Comparison of ENCODE assay signal across 18 cellular contexts in the genomic region with DNA sequence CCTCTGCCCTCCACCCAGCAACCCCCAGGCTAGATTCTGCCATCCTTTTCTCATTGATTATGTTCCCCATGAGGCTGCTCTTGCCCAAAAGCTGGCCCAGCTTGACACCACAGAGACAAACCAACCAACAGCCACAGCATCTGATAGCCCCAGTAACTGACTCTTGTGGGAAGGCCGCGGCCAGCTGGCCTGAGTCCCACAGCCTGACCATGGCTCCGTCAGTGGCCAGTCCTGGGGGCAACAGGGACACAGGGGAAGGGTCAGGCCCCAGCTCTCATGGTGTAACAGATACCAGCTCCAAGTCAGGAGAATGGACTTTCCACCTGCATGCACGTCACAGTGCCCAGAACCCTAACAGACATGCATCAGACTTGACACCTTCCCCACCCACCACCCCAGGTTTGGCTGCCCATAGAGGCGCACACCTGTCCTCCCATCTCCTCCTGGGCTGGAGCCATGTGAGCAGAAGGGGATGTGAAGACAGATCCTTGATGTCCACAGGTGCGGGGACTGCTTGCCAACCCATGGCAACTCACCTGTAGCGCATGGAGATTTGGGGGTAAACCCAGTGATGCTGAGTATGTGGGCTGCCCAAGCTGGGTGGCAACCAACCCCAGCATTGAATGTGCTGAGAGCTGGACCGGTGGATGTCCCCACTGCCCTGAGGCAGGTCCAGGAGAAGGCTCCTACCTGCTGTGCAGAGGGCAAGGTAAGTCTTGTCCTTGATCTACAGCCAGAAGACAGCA. TPM values are rescaled to one million over a fixed set of nuclear protein-coding genes. Genes with fewer than 3 reads are reported as not detected.
DNase-seq lines count a peak whose midpoint lies in the region; ATAC-seq, FAIRE-seq and TF ChIP-seq lines count a peak whose summit lies in the region.
"Had no signal": no experiment of that assay in that cellular context is flagged by ENCODE, and none has a peak within 500 bp of the region (broad histone marks: within the 10 kb centered on the region; RNA-seq: fewer than 3 reads in every experiment).

No MANE protein-coding gene starts in this region.

- peaks cover 13% of the 10 kb centered on the region for H3K4me1 Mint-ChIP-seq in neural crest cell
- H3K4me1 Mint-ChIP-seq: CD8-positive, alpha-beta memory T cell had no signal

- H3K4ac ChIP-seq in H1 (replicated peaks; ENCODE audit: insufficient read length, low read depth, low read length) = no peak overlapping the region

- no peaks in the 10 kb centered on the region for H3K36me3 Mint-ChIP-seq in neural crest cell (ENCODE audit: low read depth)
- H3K36me3 Mint-ChIP-seq: CD8-positive, alpha-beta memory T cell had no signal

- TF ChIP-seq RAD21 in HepG2 (CRISPR knock-in tag; IDR thresholded peaks at IDR 0.05) = no peak
- no peak for TF ChIP-seq RAD21 in H1 (IDR thresholded peaks at IDR 0.05 in 1 of 2, conservative IDR thresholded peaks at IDR 0.05 in 1 of 2; ENCODE audit: low read depth in 2 of 2, low read length in 2 of 2)

- CTCF ChIA-PET in HepG2 (lab: Yijun Ruan, JAX; ENCODE audit: low intra/inter-chr PET ratio, low total read pairs) (no interaction called here), H1 (lab: Charles Lee; ENCODE audit: partially characterized antibody) (interaction anchor here (0.7 to 2.5 kb wide), 7 partner anchors 10 to 116 kb away, joined by 3 to 9 read pairs (median 3); no protein-coding TSS in a partner anchor)

- H3K79me2 ChIP-seq in HepG2 (ENCODE audit: insufficient read depth, low read length) (no peaks in the 10 kb centered on the region), H1 (ENCODE audit: control insufficient read depth in 1 of 2, insufficient read depth in 2 of 2, low read length in 2 of 2) (no peaks in the 10 kb centered on the region)

- WGBS in HepG2 (ENCODE audit: low lambda C conversion rate) = 44% methylated on average over 7 of the region's 8 CpGs
- 80% methylated on average over 2 of the region's 8 CpGs for WGBS in right lobe of liver (ENCODE audit: insufficient coverage, low coverage, low lambda C conversion rate, missing lambda C conversion rate)
- 94% methylated on average over 8 of the region's 8 CpGs; no CpG with 5 or more reads in 1 of the 2 experiments for WGBS in H1 (ENCODE audit: extremely low coverage in 1 of 2, insufficient coverage in 1 of 2, insufficient read length in 1 of 2, insufficient replicate concordance in 2 of 2, low coverage in 1 of 2, low lambda C conversion rate in 2 of 2, missing lambda C conversion rate in 1 of 2), 2 experiments

- 0 out of 2 replicates have a peak overlapping the region, but pooled peaks have one; percentile 66 for H2BK20ac ChIP-seq in H1 (ENCODE audit: low read length)

- no peak overlapping the region for H4K8ac ChIP-seq in H1 (ENCODE audit: extremely low read depth, insufficient read depth, low read length)

- no peaks in the 10 kb centered on the region for H4K20me1 ChIP-seq in HepG2 (ENCODE audit: insufficient read depth, low read length)
- H4K20me1 ChIP-seq in H1 (replicated peaks in 1 of 2; ENCODE audit: control insufficient read depth in 1 of 2, insufficient read depth in 2 of 2, low read length in 2 of 2) = peaks cover 0 to 7% of the 10 kb centered on the region in 2 experiments
- H4K20me1 ChIP-seq: BLaER1 had no signal

- TF ChIP-seq POLR2A in HepG2 (IDR thresholded peaks at IDR 0.05; ENCODE audit: insufficient read depth in 1 of 2, low read depth in 2 of 2, low read length in 2 of 2) (no peak), right lobe of liver (IDR thresholded peaks at IDR 0.05) (no peak), H1 (IDR thresholded peaks at IDR 0.05; ENCODE audit: control extremely low read depth in 1 of 2, low read depth in 2 of 2, low read length in 2 of 2) (no peak), vagina (IDR thresholded peaks at IDR 0.05) (no peak)

- TF ChIP-seq CTCF in HepG2 (CRISPR knock-in tag; IDR thresholded peaks at IDR 0.05) = no peak
- no peak for TF ChIP-seq CTCF in right lobe of liver (IDR thresholded peaks at IDR 0.05)
- no peak for TF ChIP-seq CTCF in H1 (IDR thresholded peaks at IDR 0.05; ENCODE audit: control extremely low read depth in 1 of 3, insufficient read depth in 1 of 3, low read depth in 1 of 3, low read length in 3 of 3)
- no peak for TF ChIP-seq CTCF in neural crest cell (conservative IDR thresholded peaks at IDR 0.05)
- no peak for TF ChIP-seq CTCF in vagina (IDR thresholded peaks at IDR 0.05)

- 0 out of 2 replicates have a peak overlapping the region, but pooled peaks have one; percentile 52 for H2BK5ac ChIP-seq in H1 (ENCODE audit: low read depth, low read length)

- no peak overlapping the region for H3K56ac ChIP-seq in H1 (replicated peaks; ENCODE audit: insufficient read length, low read depth, low read length)

- TF ChIP-seq EP300 in HepG2 (IDR thresholded peaks at IDR 0.05; ENCODE audit: low read depth in 2 of 2, low read length in 2 of 2) (no peak), HepG2 (CRISPR knock-in tag; IDR thresholded peaks at IDR 0.05; ENCODE audit: borderline replicate concordance) (no peak), H1 (IDR thresholded peaks at IDR 0.05; ENCODE audit: borderline replicate concordance in 1 of 2, low read depth in 2 of 2, low read length in 2 of 2) (no peak)

- no peak overlapping the region for H3K23ac ChIP-seq in H1 (ENCODE audit: insufficient read length)

- H2BK12ac ChIP-seq in H1 (ENCODE audit: low read depth, low read length) = 0 out of 2 replicates have a peak overlapping the region, but pooled peaks have one; percentile 27

- ATAC-seq in HepG2 (no peak), right lobe of liver (no peak)
- ATAC-seq: GM12878, GM23338 had no signal

- no peak overlapping the region for H3K9ac ChIP-seq in HepG2 (ENCODE audit: insufficient read depth, low read depth, low read length)
- H3K9ac ChIP-seq in H1 (replicated peaks in 1 of 4; ENCODE audit: extremely low read depth in 1 of 4, low read depth in 3 of 4, low read length in 3 of 4) = no peak overlapping the region
- H3K9ac ChIP-seq: BLaER1 had no signal

- H3K4me3 Mint-ChIP-seq in neural crest cell = no peak overlapping the region
- H3K4me3 Mint-ChIP-seq: CD8-positive, alpha-beta memory T cell; GM23338; H9 had no signal

- H3K23me2 ChIP-seq in H1 (ENCODE audit: low read depth, low read length) = peaks cover 6% of the 10 kb centered on the region; the same call in 1 of the 2 replicates

- H3K36me3 ChIP-seq in HepG2 (replicated peaks in 1 of 2; ENCODE audit: control insufficient read depth in 1 of 2, insufficient read depth in 2 of 2, low read length in 2 of 2) (no peaks in the 10 kb centered on the region), right lobe of liver (no peaks in the 10 kb centered on the region), H1 (ENCODE audit: control insufficient read depth in 2 of 4, insufficient read depth in 4 of 4, low read length in 3 of 4) (no peaks in the 10 kb centered on the region), vagina (no peaks in the 10 kb centered on the region)
- H3K36me3 ChIP-seq: BLaER1 had no signal

- no peak overlapping the region for H3K14ac ChIP-seq in H1 (ENCODE audit: insufficient read length)

- H3K27ac ChIP-seq in HepG2 (ENCODE audit: extremely low read length, insufficient read depth, low read length) (no peak overlapping the region), right lobe of liver (no peak overlapping the region), H1 (ENCODE audit: low read depth, low read length) (no peak overlapping the region), vagina (peak overlapping the region; percentile 66)
- H3K27ac ChIP-seq: BLaER1 had no signal

- FAIRE-seq in HepG2 (lab: Jason Lieb, UNC) (no peak), H1 (lab: Jason Lieb, UNC) (no peak)
- FAIRE-seq: GM12878, GM18507 had no signal

- H3K27me3 ChIP-seq in HepG2 (ENCODE audit: control insufficient read depth in 1 of 2, insufficient read depth in 2 of 2, low read length in 2 of 2) = peaks cover 2 to 6% of the 10 kb centered on the region in 2 experiments; a peak in 1 of 5 replicates
- H3K27me3 ChIP-seq in right lobe of liver = no peaks in the 10 kb centered on the region
- no peaks in the 10 kb centered on the region for H3K27me3 ChIP-seq in H1 (replicated peaks in 1 of 4; ENCODE audit: control insufficient read depth in 3 of 4, extremely low read depth in 1 of 4, insufficient read depth in 3 of 4, low read length in 3 of 4)
- no peaks in the 10 kb centered on the region for H3K27me3 ChIP-seq in vagina
- H3K27me3 ChIP-seq: BLaER1 had no signal

- no TSS peak for BruUV-seq in HepG2 (replicated peaks; lab: Mats Ljungman, UMichigan)

- H3K4me3 ChIP-seq in HepG2 (replicated peaks in 1 of 3; ENCODE audit: insufficient read depth in 1 of 3, low read depth in 2 of 3, low read length in 3 of 3) (no peak overlapping the region), right lobe of liver (no peak overlapping the region), H1 (ENCODE audit: extremely low read depth in 1 of 4, insufficient read depth in 2 of 4, low read depth in 3 of 4, low read length in 4 of 4) (no peak overlapping the region), vagina (no peak overlapping the region)
- H3K4me3 ChIP-seq: BLaER1, GM12878, GM23338 had no signal

- H3K4me2 ChIP-seq in HepG2 (ENCODE audit: low read depth, low read length) (peak overlapping the region; percentile 2; the same call in 1 of the 2 replicates), H1 (ENCODE audit: insufficient read depth in 1 of 2, low read depth in 2 of 2, low read length in 2 of 2) (no peak overlapping the region)
- H3K4me2 ChIP-seq: BLaER1, GM23338 had no signal

- peak overlapping the region; percentile 59 for H4K91ac ChIP-seq in H1 (replicated peaks; ENCODE audit: insufficient read length, low read length)

- H2AFZ ChIP-seq in HepG2 (ENCODE audit: low read length) (no peak overlapping the region), H1 (ENCODE audit: low read length) (no peak overlapping the region)
- H2AFZ ChIP-seq: GM23338 had no signal

- POLR2A ChIA-PET in HepG2 (lab: Yijun Ruan, JAX) (interaction anchor here (1.6 kb wide), 1 partner anchor 11 kb away, joined by 5 read pairs; no protein-coding TSS in a partner anchor), H1 (lab: Charles Lee; ENCODE audit: partially characterized antibody) (interaction anchor here (0.9 to 1.3 kb wide), 3 partner anchors 18 to 74 kb away, joined by 3 to 4 read pairs (median 3); no protein-coding TSS in a partner anchor)

- in situ Hi-C loops in HepG2 (cut with HindIII; ENCODE audit: extremely low pct_ligation_motif_present, low pct_unique_long_range_greater_than_20kb) = no loop called here

- H3K9me3 ChIP-seq in HepG2 (ENCODE audit: low read length) (no peaks in the 10 kb centered on the region), right lobe of liver (no peaks in the 10 kb centered on the region), H1 (ENCODE audit: insufficient read depth in 2 of 2, low read depth in 1 of 2, low read length in 1 of 2) (no peaks in the 10 kb centered on the region), vagina (no peaks in the 10 kb centered on the region)
- H3K9me3 ChIP-seq: BLaER1 had no signal

- peaks cover 81% of the 10 kb centered on the region for H3K4me1 ChIP-seq in HepG2 (ENCODE audit: insufficient read depth, low read length)
- no peaks in the 10 kb centered on the region for H3K4me1 ChIP-seq in right lobe of liver
- peaks cover 0 to 3% (median 0%) of the 10 kb centered on the region in 4 experiments; a peak in 1 of 7 replicates for H3K4me1 ChIP-seq in H1 (replicated peaks in 1 of 4; ENCODE audit: control insufficient read depth in 3 of 4, insufficient read depth in 4 of 4, low read length in 3 of 4)
- peaks cover 53% of the 10 kb centered on the region for H3K4me1 ChIP-seq in vagina

- H2BK120ac ChIP-seq in H1 (replicated peaks; ENCODE audit: low read depth, low read length) = no peak overlapping the region

- H3K79me1 ChIP-seq in H1 (ENCODE audit: low read depth, low read length) = 0 out of 2 replicates have a peak, but pooled peaks cover 3% of the 10 kb centered on the region

- no peaks in the 10 kb centered on the region for H3K27me3 Mint-ChIP-seq in neural crest cell (ENCODE audit: low read depth)

- intact Hi-C loops in HepG2 (cut with micrococcal nuclease; ENCODE audit: unreplicated experiment) = no loop called here
- intact Hi-C loops in right lobe of liver (cut with DNase I) = no loop called here
- intact Hi-C loops in vagina (cut with DNase I) = no loop called here

- H2AK5ac ChIP-seq in H1 (ENCODE audit: low read depth, low read length) = peak overlapping the region; percentile 29; the same call in 1 of the 2 replicates

- DNase-seq in HepG2 (ENCODE audit: low spot score) = no peak
- no peak for DNase-seq in right lobe of liver
- DNase-seq in H1 (ENCODE audit: low read depth in 1 of 2, low spot score in 2 of 2) = no peak
- no peak for DNase-seq in neural crest cell (ENCODE audit: low read depth, low spot score)
- no peak for DNase-seq in vagina (ENCODE audit: extremely low spot score in 2 of 2)
- DNase-seq in occipital lobe (lab: John Stamatoyannopoulos, UW) = no peak
- DNase-seq in HCEC 1CT = no peak
- DNase-seq in COLO668 (lab: John Stamatoyannopoulos, UW; ENCODE audit: unreplicated experiment) = no peak
- DNase-seq: 8988T; AML-193; CD8-positive, alpha-beta memory T cell; DMS 273 treated with DMSO at 0.1 percent for 48 hours; DMS79; H9 had no signal

- H3K9me3 Mint-ChIP-seq in neural crest cell = no peaks in the 10 kb centered on the region
- H3K9me3 Mint-ChIP-seq: CD8-positive, alpha-beta memory T cell; GM23338; H9 had no signal

- peak overlapping the region; percentile 65; the same call in 1 of the 2 replicates for H2BK15ac ChIP-seq in H1 (ENCODE audit: low read length)

- no peak overlapping the region for H4K5ac ChIP-seq in H1 (ENCODE audit: insufficient read length, low read depth, low read length)

- H3K27ac Mint-ChIP-seq in neural crest cell (ENCODE audit: unreplicated experiment) = peak overlapping the region; percentile 57
- H3K27ac Mint-ChIP-seq: CD8-positive, alpha-beta memory T cell; GM23338 had no signal

- H3K18ac ChIP-seq in H1 (ENCODE audit: extremely low read depth, low read length) = no peak overlapping the region

RNA-seq across cellular contexts. Expression of a gene that starts 18.8 kb away (rescaled TPM):
- total RNA-seq in HepG2 (2016; rRNA removed; fragmentation: Illumina TruSeq; extraction: Trizol) (not detected in 2 replicates), right lobe of liver (10 to 100 TPM in 2 of 6 experiments, 1 to 10 TPM in 4; 4.8 to 13.8 (median 8.9) TPM), neural crest cell (0.43 and 0.44 TPM in 2 replicates), vagina (38.1 TPM), occipital lobe (1.7 TPM)
- total RNA-seq in HepG2 (2016; cell fraction: cytosol; rRNA removed; fragmentation: Illumina TruSeq; extraction: Trizol; ENCODE audit: low read depth) = not detected in 2 replicates
- not detected in 2 replicates for total RNA-seq in HepG2 (2016; cell fraction: insoluble cytoplasmic fraction; rRNA removed; fragmentation: Illumina TruSeq; extraction: Trizol)
- not detected in 2 replicates for total RNA-seq in HepG2 (2016; cell fraction: membrane; rRNA removed; fragmentation: Illumina TruSeq; extraction: Trizol)
- total RNA-seq in HepG2 (2016; cell fraction: nucleus; rRNA removed; fragmentation: Illumina TruSeq; extraction: Trizol) = not detected in 2 replicates
- polyA plus RNA-seq in HepG2 (2011; rRNA removed) (0.18 and 0.26 TPM in 2 replicates), H1 (2011; rRNA removed) (3.6 and 5.6 TPM in 2 replicates)
- 0.05 TPM in 2 replicates for polyA plus RNA-seq in HepG2 (2011; cell fraction: cytosol; rRNA removed)
- polyA plus RNA-seq in HepG2 (2011; cell fraction: nucleus; rRNA removed) = 1.9 and 2.1 TPM in 2 replicates
- polyA plus RNA-seq in HepG2 (2012) = 0.11 and 0.36 TPM in 2 replicates
- not detected in 2 replicates for polyA plus RNA-seq in HepG2 (2016; cell fraction: cytosol; fragmentation: Illumina TruSeq; extraction: Trizol; ENCODE audit: low read depth)
- not detected in 2 replicates for polyA plus RNA-seq in HepG2 (2016; cell fraction: insoluble cytoplasmic fraction; fragmentation: Illumina TruSeq; extraction: Trizol; ENCODE audit: low read depth)
- polyA plus RNA-seq in HepG2 (2016; cell fraction: membrane; fragmentation: Illumina TruSeq; extraction: Trizol; ENCODE audit: low read depth) = not detected in 2 replicates
- 0.13 TPM in 1 of 2 replicates, not detected in the other for polyA plus RNA-seq in HepG2 (2016; cell fraction: nucleus; fragmentation: Illumina TruSeq; extraction: Trizol; ENCODE audit: insufficient read depth, low read depth)
- polyA minus RNA-seq in HepG2 (2011; rRNA and poly(A)+ RNA removed; ENCODE audit: low replicate concordance) = 0.42 TPM in 1 of 2 replicates, not detected in the other
- not detected in 2 replicates for polyA minus RNA-seq in HepG2 (2011; cell fraction: cytosol; rRNA and poly(A)+ RNA removed)
- 0.37 and 0.52 TPM in 2 replicates for polyA minus RNA-seq in HepG2 (2011; cell fraction: nucleus; rRNA and poly(A)+ RNA removed)
- total RNA-seq in H1 (2021; fragmentation: NEBNext Ultra II Directional; extraction: Animal tissue kit (Norgen Biotek cat#: 25700)) = 4.5 and 4.7 TPM in 2 replicates
- polyA plus RNA-seq in H1 (2011; cell fraction: cytosol; rRNA removed) = 6.9 TPM
- 43.0 TPM for polyA plus RNA-seq in H1 (2011; cell fraction: nucleus; rRNA removed)
- 5.7 to 7.7 TPM (median 5.9 TPM) in 4 replicates for polyA plus RNA-seq in H1 (2012, experiment 1 of 2)
- 1.6 TPM for polyA plus RNA-seq in H1 (2012, experiment 2 of 2)
- polyA plus RNA-seq in H1 (2013, experiment 1 of 2) = 3.2 TPM
- polyA plus RNA-seq in H1 (2013, experiment 2 of 2) = 2.5 TPM
- 3.3 and 3.8 TPM in 2 replicates for polyA minus RNA-seq in H1 (2011; rRNA and poly(A)+ RNA removed)
- polyA minus RNA-seq in H1 (2011; cell fraction: cytosol; rRNA and poly(A)+ RNA removed) = 3.1 TPM
- polyA minus RNA-seq in H1 (2011; cell fraction: nucleus; rRNA and poly(A)+ RNA removed) = 9.2 TPM
- total RNA-seq: CD8-positive, alpha-beta memory T cell; GM12878 had no signal

RNA-seq across cellular contexts. Expression of a gene that starts 58.8 kb away (rescaled TPM):
- 22.2 and 26.6 TPM in 2 replicates for total RNA-seq in HepG2 (2016; rRNA removed; fragmentation: Illumina TruSeq; extraction: Trizol)
- 1.9 TPM in 2 replicates for total RNA-seq in HepG2 (2016; cell fraction: cytosol; rRNA removed; fragmentation: Illumina TruSeq; extraction: Trizol; ENCODE audit: low read depth)
- total RNA-seq in HepG2 (2016; cell fraction: insoluble cytoplasmic fraction; rRNA removed; fragmentation: Illumina TruSeq; extraction: Trizol) = 21.4 and 26.1 TPM in 2 replicates
- total RNA-seq in HepG2 (2016; cell fraction: membrane; rRNA removed; fragmentation: Illumina TruSeq; extraction: Trizol) = 10.5 and 11.8 TPM in 2 replicates
- 12.5 and 14.9 TPM in 2 replicates for total RNA-seq in HepG2 (2016; cell fraction: nucleus; rRNA removed; fragmentation: Illumina TruSeq; extraction: Trizol)
- 6.0 and 6.9 TPM in 2 replicates for polyA plus RNA-seq in HepG2 (2011; rRNA removed)
- polyA plus RNA-seq in HepG2 (2011; cell fraction: cytosol; rRNA removed) = 2.8 and 4.1 TPM in 2 replicates
- polyA plus RNA-seq in HepG2 (2011; cell fraction: nucleus; rRNA removed) = 2.6 and 3.1 TPM in 2 replicates
- polyA plus RNA-seq in HepG2 (2012) = 4.6 and 4.9 TPM in 2 replicates
- polyA plus RNA-seq in HepG2 (2016; cell fraction: cytosol; fragmentation: Illumina TruSeq; extraction: Trizol; ENCODE audit: low read depth) = 0.35 and 0.57 TPM in 2 replicates
- 8.8 and 9.1 TPM in 2 replicates for polyA plus RNA-seq in HepG2 (2016; cell fraction: insoluble cytoplasmic fraction; fragmentation: Illumina TruSeq; extraction: Trizol; ENCODE audit: low read depth)
- 2.6 and 2.7 TPM in 2 replicates for polyA plus RNA-seq in HepG2 (2016; cell fraction: membrane; fragmentation: Illumina TruSeq; extraction: Trizol; ENCODE audit: low read depth)
- polyA plus RNA-seq in HepG2 (2016; cell fraction: nucleus; fragmentation: Illumina TruSeq; extraction: Trizol; ENCODE audit: insufficient read depth, low read depth) = 13.0 and 13.3 TPM in 2 replicates
- 3.1 and 8.3 TPM in 2 replicates for polyA minus RNA-seq in HepG2 (2011; rRNA and poly(A)+ RNA removed; ENCODE audit: low replicate concordance)
- 22.0 and 24.4 TPM in 2 replicates for polyA minus RNA-seq in HepG2 (2011; cell fraction: cytosol; rRNA and poly(A)+ RNA removed)
- 10.6 and 14.4 TPM in 2 replicates for polyA minus RNA-seq in HepG2 (2011; cell fraction: nucleus; rRNA and poly(A)+ RNA removed)
- total RNA-seq in right lobe of liver = 10 to 100 TPM in 2 of 6 experiments, 1 to 10 TPM in 4; 6.6 to 11.1 (median 8.5) TPM
- total RNA-seq in H1 (2021; fragmentation: NEBNext Ultra II Directional; extraction: Animal tissue kit (Norgen Biotek cat#: 25700)) = 27.3 and 34.1 TPM in 2 replicates
- polyA plus RNA-seq in H1 (2011; rRNA removed) = 3.3 and 5.2 TPM in 2 replicates
- 5.0 TPM for polyA plus RNA-seq in H1 (2011; cell fraction: cytosol; rRNA removed)
- 2.2 TPM for polyA plus RNA-seq in H1 (2011; cell fraction: nucleus; rRNA removed)
- polyA plus RNA-seq in H1 (2012, experiment 1 of 2) = 3.3 to 5.1 TPM (median 3.8 TPM) in 4 replicates
- polyA plus RNA-seq in H1 (2012, experiment 2 of 2) = 1.2 TPM
- polyA plus RNA-seq in H1 (2013, experiment 1 of 2) = 5.8 TPM
- 5.6 TPM for polyA plus RNA-seq in H1 (2013, experiment 2 of 2)
- polyA minus RNA-seq in H1 (2011; rRNA and poly(A)+ RNA removed) = 12.2 and 13.7 TPM in 2 replicates
- polyA minus RNA-seq in H1 (2011; cell fraction: cytosol; rRNA and poly(A)+ RNA removed) = 16.4 TPM
- 6.4 TPM for polyA minus RNA-seq in H1 (2011; cell fraction: nucleus; rRNA and poly(A)+ RNA removed)
- 9.5 and 9.8 TPM in 2 replicates for total RNA-seq in neural crest cell
- total RNA-seq in vagina = 4.7 TPM
- 17.5 TPM for total RNA-seq in occipital lobe
